ENCODE assay signal across 14 cellular contexts in genomic region chr18:55552498-55553189, GRCh38.
DNase-seq lines count a peak whose midpoint lies in the region; ATAC-seq and TF ChIP-seq lines count a peak whose summit lies in the region.
"Had no signal": no experiment of that assay in that cellular context is flagged by ENCODE, and none has a peak within 500 bp of the region (broad histone marks: within the 10 kb centered on the region; RNA-seq: fewer than 3 reads in every experiment).

No MANE protein-coding gene starts in this region.

- no peak for ATAC-seq in HG03280 (IDR thresholded peaks at IDR 0.05; ENCODE audit: unreplicated experiment)
- ATAC-seq: activated T-cell treated with anti-CD3 and anti-CD28 coated beads, Interleukin-2, amount 50 U/mL, for 4 hours; lower lobe of right lung; sciatic nerve had no signal

- DNase-seq in NCI-H748 (lab: John Stamatoyannopoulos, UW; ENCODE audit: unreplicated experiment), result peak; percentile 63
- DNase-seq in NCI-H748 treated with DMSO at 0.1 percent for 48 hours (lab: John Stamatoyannopoulos, UW), result no peak
- DNase-seq in NCI-H69 (lab: John Stamatoyannopoulos, UW), result peak; percentile 98
- peak; percentile 33 for DNase-seq in fibroblast of pulmonary artery (ENCODE audit: low read depth)
- DNase-seq in superior temporal gyrus (ENCODE audit: extremely low spot score), result peak; percentile 45
- no peak for DNase-seq in NOMO-1 (lab: John Stamatoyannopoulos, UW; ENCODE audit: unreplicated experiment in 2 of 2)
- no peak for DNase-seq in hepatic stellate cell (ENCODE audit: low spot score)
- DNase-seq: activated T-cell treated with anti-CD3 and anti-CD28 coated beads, Interleukin-2, amount 50 U/mL, for 4 hours; GF-D8; lower lobe of right lung; NCI-H774; stimulated activated CD4-positive, alpha-beta T cell treated with anti-CD3 and anti-CD28 coated beads, Interleukin-4, amount 100 ng/mL, for 4 hours had no signal

- no peak for TF ChIP-seq CTCF in fibroblast of pulmonary artery (IDR thresholded peaks at IDR 0.05; ENCODE audit: low read length, missing control alignments)

- no peak overlapping the region for H3K4me3 ChIP-seq in fibroblast of pulmonary artery (replicated peaks; ENCODE audit: low read depth, low read length)
- H3K4me3 ChIP-seq: lower lobe of right lung had no signal

Comparison
In these comparisons a context has a peak if more than half of its experiments do, and no peak if none do; other contexts are left out.
1. DNase-seq: peak in NCI-H748 (single experiment), NCI-H69 (single experiment), fibroblast of pulmonary artery (single experiment) and superior temporal gyrus (single experiment); none in NCI-H748 treated with DMSO at 0.1 percent for 48 hours (single experiment), NOMO-1 (0 of 2) and hepatic stellate cell (single experiment).